In genomic region chr3:11269007-11269406, GRCh38 we compare ENCODE assay signal across 8 cellular contexts.
"Had no signal": no experiment of that assay in that cellular context is flagged by ENCODE, and none has a peak within 500 bp of the region (broad histone marks: within the 10 kb centered on the region; RNA-seq: fewer than 3 reads in every experiment).

No MANE protein-coding gene starts in this region.

- DNase-seq: GDM1, GF-D8 had no signal

- FAIRE-seq: G401.6, GM12878, GM12891, GM12892, GM18507, GM19239 had no signal

- H3K4me3 ChIP-seq: GM12878 had no signal

- ATAC-seq: GM12878 had no signal
